Comparison of ENCODE assay signal across 29 cellular contexts in genomic region chr20:11278461-11278860, GRCh38.
"Had no signal": no experiment of that assay in that cellular context is flagged by ENCODE, and none has a peak within 500 bp of the region (broad histone marks: within the 10 kb centered on the region; RNA-seq: fewer than 3 reads in every experiment).

No MANE protein-coding gene starts in this region.

- H3K27me3 Mint-ChIP-seq: dendritic cell treated with granulocyte-macrophage colony-stimulating factor and Interleukin-4, amounts not matched to agents 40 ng/mL and 50 ng/mL, for 4 days had no signal

- DNase-seq: colonic mucosa; cortex of kidney; dermis blood vessel endothelial cell; dorsolateral prefrontal cortex; effector CD4-positive, alpha-beta T cell; effector CD8-positive, alpha-beta T cell; effector memory CD4-positive, alpha-beta T cell; effector memory CD8-positive, alpha-beta T cell; endodermal cell; erythroblast; esophagus squamous epithelium; foreskin fibroblast; foreskin keratinocyte; foreskin melanocyte; gastrocnemius medialis; glutamatergic neuron; head of caudate nucleus; heart left ventricle; heart right ventricle had no signal

- H3K9me3 ChIP-seq: colonic mucosa, esophagus muscularis mucosa, esophagus squamous epithelium, gastrocnemius medialis, gastroesophageal sphincter, heart left ventricle had no signal

- H3K27ac ChIP-seq: colonic mucosa, coronary artery, dorsolateral prefrontal cortex, epithelial cell of prostate, esophagus muscularis mucosa, esophagus squamous epithelium, foreskin keratinocyte, gastrocnemius medialis, gastroesophageal sphincter, heart left ventricle, heart right ventricle had no signal

- H3K9me3 Mint-ChIP-seq: dendritic cell treated with granulocyte-macrophage colony-stimulating factor and Interleukin-4, amounts not matched to agents 40 ng/mL and 50 ng/mL, for 4 days had no signal

- H3K4me1 ChIP-seq: colonic mucosa, esophagus muscularis mucosa, gastroesophageal sphincter had no signal

- H3K4me3 Mint-ChIP-seq: dendritic cell treated with granulocyte-macrophage colony-stimulating factor and Interleukin-4, amounts not matched to agents 40 ng/mL and 50 ng/mL, for 4 days; effector memory CD8-positive, alpha-beta T cell; endodermal cell had no signal

- H3K27ac Mint-ChIP-seq: dendritic cell treated with granulocyte-macrophage colony-stimulating factor and Interleukin-4, amounts not matched to agents 40 ng/mL and 50 ng/mL, for 4 days; effector memory CD8-positive, alpha-beta T cell; endodermal cell had no signal

- FAIRE-seq: colon, endometrium, endothelial cell of umbilical vein, frontal cortex had no signal

- H3K27me3 ChIP-seq: colonic mucosa, esophagus squamous epithelium, foreskin keratinocyte, gastrocnemius medialis, gastroesophageal sphincter, heart left ventricle, heart right ventricle had no signal

- H3K36me3 ChIP-seq: colonic mucosa, esophagus muscularis mucosa, esophagus squamous epithelium, gastrocnemius medialis, gastroesophageal sphincter, heart left ventricle, heart right ventricle had no signal

- H3K4me3 ChIP-seq: colonic mucosa, coronary artery, dorsolateral prefrontal cortex, esophagus muscularis mucosa, esophagus squamous epithelium, gastrocnemius medialis, gastroesophageal sphincter, heart left ventricle, heart right ventricle had no signal

- ATAC-seq: effector memory CD8-positive, alpha-beta T cell; esophagus mucosa; foreskin keratinocyte; gastrocnemius medialis; gastroesophageal sphincter; heart left ventricle; heart right ventricle had no signal
